Comparison of ENCODE assay signal across 13 cellular contexts in the genomic region with DNA sequence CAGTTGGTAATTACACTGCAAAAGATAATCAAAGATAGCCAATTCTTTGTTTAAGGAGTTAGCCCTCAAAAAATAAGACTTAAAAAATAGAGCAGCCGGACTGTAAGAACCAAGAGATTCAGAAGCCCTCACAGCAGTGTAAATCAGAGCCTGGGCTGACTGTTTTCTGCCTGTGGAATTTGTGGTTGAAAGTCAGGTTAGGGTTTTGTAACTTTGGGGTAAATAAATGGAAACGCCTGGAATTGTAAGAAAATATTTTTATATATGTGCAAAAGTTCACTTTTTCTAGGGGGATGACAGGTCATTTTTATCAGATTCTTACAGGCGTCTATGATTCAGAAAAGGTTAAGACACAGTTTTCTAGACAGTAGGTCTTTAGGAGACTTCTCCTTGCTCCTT. TPM values are rescaled to one million over a fixed set of nuclear protein-coding genes. Genes with fewer than 3 reads are reported as not detected.
DNase-seq lines count a peak whose midpoint lies in the region; ATAC-seq and TF ChIP-seq lines count a peak whose summit lies in the region.
"Had no signal": no experiment of that assay in that cellular context is flagged by ENCODE, and none has a peak within 500 bp of the region (broad histone marks: within the 10 kb centered on the region; RNA-seq: fewer than 3 reads in every experiment).

No MANE protein-coding gene starts in this region.

- no peak overlapping the region for H3K4me2 ChIP-seq in IMR-90 (ENCODE audit: low read depth, low read length)
- H3K4me2 ChIP-seq: BLaER1 treated with 17β-estradiol and CSF1 and Interleukin-3, amounts not matched to agents 10 nM and 100 nM had no signal

- no peak for TF ChIP-seq RAD21 in IMR-90 (IDR thresholded peaks at IDR 0.05; ENCODE audit: low read length)

- CTCF ChIA-PET in CD8-positive, alpha-beta T cell (lab: Charles Lee) = interaction anchor here (0.9 to 9.4 kb wide), 4 partner anchors 21 to 41 kb away, joined by 3 to 83 read pairs (median 18); partner anchors contain the start of gene KLHL3
- CTCF ChIA-PET in IMR-90 (lab: Yijun Ruan, JAX) = interaction anchor here (0.6 kb wide), 1 partner anchor 16 kb away, joined by 3 read pairs; no protein-coding TSS in a partner anchor

- no peak for TF ChIP-seq EP300 in stomach (IDR thresholded peaks at IDR 0.05)

- H2BK15ac ChIP-seq in IMR-90 (ENCODE audit: low read depth, low read length) = no peak overlapping the region

- no CpG with 5 or more reads among the region's 3 CpGs for WGBS in IMR-90 (ENCODE audit: extremely low coverage in 2 of 2, insufficient read length in 1 of 2), 2 experiments
- 87 to 91% methylated on average over 3 of the region's 3 CpGs for WGBS in thyroid gland, 2 donors
- WGBS in stomach, 5 donors = 77 to 82% (median 81%) methylated on average over 3 of the region's 3 CpGs

- H3K4ac ChIP-seq in IMR-90 (ENCODE audit: low read depth, low read length) = no peak overlapping the region

- TF ChIP-seq POLR2A in IMR-90 (IDR thresholded peaks at IDR 0.05; ENCODE audit: low read depth, low read length) (no peak), thyroid gland (IDR thresholded peaks at IDR 0.05) (no peak), stomach (IDR thresholded peaks at IDR 0.05) (no peak)

- H3K14ac ChIP-seq in IMR-90 (replicated peaks; ENCODE audit: low read depth, low read length) = no peak overlapping the region

- H3K79me1 ChIP-seq in IMR-90 (ENCODE audit: low read depth in 1 of 2, low read length in 2 of 2) = no peaks in the 10 kb centered on the region

- no peaks in the 10 kb centered on the region for H3K9me3 Mint-ChIP-seq in CD8-positive, alpha-beta T cell

- H3K36me3 Mint-ChIP-seq in CD8-positive, alpha-beta T cell = peaks cover 56% of the 10 kb centered on the region

- H3K27ac Mint-ChIP-seq in CD8-positive, alpha-beta T cell = peak overlapping the region; percentile 6

- H3K4me1 Mint-ChIP-seq in CD8-positive, alpha-beta T cell (ENCODE audit: low read depth) = peaks cover 40% of the 10 kb centered on the region

- in situ Hi-C loops in IMR-90 (cut with MboI; ENCODE audit: low sequenced_read_pairs) = no loop called here

- no peak overlapping the region for H3K23ac ChIP-seq in IMR-90 (ENCODE audit: low read depth, low read length)

- ATAC-seq in CD8-positive, alpha-beta T cell = no peak
- ATAC-seq in IMR-90 (ENCODE audit: low read depth) = no peak

- no peaks in the 10 kb centered on the region for H3K27me3 ChIP-seq in CD8-positive, alpha-beta T cell (ENCODE audit: insufficient read depth, low read length)
- H3K27me3 ChIP-seq in IMR-90 (ENCODE audit: control insufficient read depth, insufficient read depth, low read length) (no peaks in the 10 kb centered on the region), thyroid gland (no peaks in the 10 kb centered on the region), stomach (no peaks in the 10 kb centered on the region)
- H3K27me3 ChIP-seq: BLaER1 treated with 17β-estradiol and CSF1 and Interleukin-3, amounts not matched to agents 10 nM and 100 nM had no signal

- H3K9me1 ChIP-seq in IMR-90 (ENCODE audit: insufficient read depth, low read length) = 0 out of 2 replicates have a peak, but pooled peaks cover 3% of the 10 kb centered on the region

- no peak for TF ChIP-seq CTCF in CD8-positive, alpha-beta T cell (IDR thresholded peaks at IDR 0.05)
- no peak for TF ChIP-seq CTCF in IMR-90 (conservative IDR thresholded peaks at IDR 0.05; ENCODE audit: low read depth, low read length)
- no peak for TF ChIP-seq CTCF in fibroblast of mammary gland (conservative IDR thresholded peaks at IDR 0.05; ENCODE audit: control insufficient read depth, insufficient read depth, low read depth, low read length)
- no peak for TF ChIP-seq CTCF in thyroid gland (IDR thresholded peaks at IDR 0.05)
- TF ChIP-seq CTCF in stomach (IDR thresholded peaks at IDR 0.05) = no peak

- H2AK5ac ChIP-seq in IMR-90 (ENCODE audit: low read depth, low read length) = no peak overlapping the region

- H4K20me1 ChIP-seq in IMR-90 (ENCODE audit: insufficient read depth, low read length) = no peaks in the 10 kb centered on the region
- H4K20me1 ChIP-seq: BLaER1 treated with 17β-estradiol and CSF1 and Interleukin-3, amounts not matched to agents 10 nM and 100 nM had no signal

- H2AK9ac ChIP-seq in IMR-90 (replicated peaks; ENCODE audit: low read depth, low read length, poor library complexity) = no peak overlapping the region

- peaks cover 4% of the 10 kb centered on the region for H3K36me3 ChIP-seq in CD8-positive, alpha-beta T cell (ENCODE audit: insufficient read depth, low read length)
- H3K36me3 ChIP-seq in IMR-90 (ENCODE audit: control insufficient read depth, insufficient read depth, low read length) (no peaks in the 10 kb centered on the region), thyroid gland (no peaks in the 10 kb centered on the region), stomach (peaks cover 0 to 5% (median 0%) of the 10 kb centered on the region in 4 donors)

- POLR2A ChIA-PET in CD8-positive, alpha-beta T cell (lab: Charles Lee) = no interaction called here
- POLR2A ChIA-PET in IMR-90 (lab: Charles Lee; ENCODE audit: unreplicated experiment) = no interaction called here

- no peak overlapping the region for H3K9ac ChIP-seq in IMR-90 (ENCODE audit: low read depth, low read length)
- H3K9ac ChIP-seq: BLaER1 treated with 17β-estradiol and CSF1 and Interleukin-3, amounts not matched to agents 10 nM and 100 nM had no signal

- H3K27me3 Mint-ChIP-seq in CD8-positive, alpha-beta T cell (ENCODE audit: low read depth) = no peaks in the 10 kb centered on the region

- H4K8ac ChIP-seq in IMR-90 (ENCODE audit: low read depth in 2 of 2, low read length in 2 of 2) = no peak overlapping the region

- dilution Hi-C loops in IMR-90 (cut with HindIII; ENCODE audit: low sequenced_read_pairs, unreplicated experiment) = no loop called here

- no peak overlapping the region for H4K5ac ChIP-seq in IMR-90 (ENCODE audit: low read depth, low read length)

- DNase-seq in CD8-positive, alpha-beta T cell = no peak
- DNase-seq in IMR-90 = peak; percentile 13
- DNase-seq in fibroblast of mammary gland (ENCODE audit: low read depth) = peak; percentile 14
- no peak for DNase-seq in thyroid gland
- no peak for DNase-seq in NCI-H1048 (lab: John Stamatoyannopoulos, UW)
- no peak for DNase-seq in NCI-H2107 treated with DMSO at 0.1 percent for 48 hours (lab: John Stamatoyannopoulos, UW; ENCODE audit: unreplicated experiment)
- DNase-seq in stomach = no peak
- DNase-seq: COR-L47; DMS153; NCI-H226; NK-92 treated with Interleukin-12 subunit alpha and Interleukin-12 subunit beta, amount 100 ng/mL, for 24 hours had no signal

- no peak overlapping the region for H3K56ac ChIP-seq in IMR-90 (ENCODE audit: extremely low read depth, insufficient read depth, low read length)

- peaks cover 32% of the 10 kb centered on the region for H3K4me1 ChIP-seq in CD8-positive, alpha-beta T cell (ENCODE audit: insufficient read depth, low read length)
- peaks cover 2% of the 10 kb centered on the region; the same call in 1 of the 2 replicates for H3K4me1 ChIP-seq in IMR-90 (ENCODE audit: control insufficient read depth, insufficient read depth, low read length)
- peaks cover 14 to 15% of the 10 kb centered on the region in 2 donors for H3K4me1 ChIP-seq in thyroid gland
- H3K4me1 ChIP-seq in stomach = no peaks in the 10 kb centered on the region

- H3K18ac ChIP-seq in IMR-90 (ENCODE audit: low read depth, low read length) = no peak overlapping the region

- H3K4me3 Mint-ChIP-seq in CD8-positive, alpha-beta T cell = no peak overlapping the region

- no peak overlapping the region for H2AFZ ChIP-seq in IMR-90 (replicated peaks; ENCODE audit: low read length, poor library complexity)

- no peak overlapping the region for H2BK5ac ChIP-seq in IMR-90 (ENCODE audit: low read depth, low read length, poor library complexity, severe bottlenecking)

- no TSS peak for BruUV-seq in IMR-90 (replicated peaks; lab: Mats Ljungman, UMichigan)

- H2BK20ac ChIP-seq in IMR-90 (ENCODE audit: low read depth, low read length) = no peak overlapping the region

- H2BK120ac ChIP-seq in IMR-90 (ENCODE audit: low read depth, low read length) = no peak overlapping the region

- intact Hi-C loops in CD8-positive, alpha-beta T cell (cut with DNase I, micrococcal nuclease) = no loop called here
- intact Hi-C loops in IMR-90 (cut with micrococcal nuclease) = no loop called here
- intact Hi-C loops in thyroid gland (cut with DNase I) = no loop called here
- intact Hi-C loops in stomach (cut with DNase I; ENCODE audit: low total_unique reads) = no loop called here

- H4K91ac ChIP-seq in IMR-90 (ENCODE audit: insufficient read depth, low read depth, low read length) = no peak overlapping the region

- no peak overlapping the region for H3K4me3 ChIP-seq in CD8-positive, alpha-beta T cell (ENCODE audit: low read depth, low read length)
- no peak overlapping the region for H3K4me3 ChIP-seq in IMR-90 (ENCODE audit: insufficient read depth, low read depth, low read length)
- H3K4me3 ChIP-seq in fibroblast of mammary gland (ENCODE audit: control insufficient read depth, low read depth, low read length) = no peak overlapping the region
- no peak overlapping the region for H3K4me3 ChIP-seq in thyroid gland (replicated peaks in 1 of 3)
- no peak overlapping the region for H3K4me3 ChIP-seq in stomach
- H3K4me3 ChIP-seq: BLaER1 treated with 17β-estradiol and CSF1 and Interleukin-3, amounts not matched to agents 10 nM and 100 nM had no signal

- no peak overlapping the region for H3K27ac ChIP-seq in CD8-positive, alpha-beta T cell (ENCODE audit: low read depth, low read length)
- H3K27ac ChIP-seq in IMR-90 (ENCODE audit: insufficient read depth, low read length) = no peak overlapping the region
- H3K27ac ChIP-seq in thyroid gland = peak overlapping the region; percentile 59 to 75 (median 71)
- no peak overlapping the region for H3K27ac ChIP-seq in stomach
- H3K27ac ChIP-seq: BLaER1 treated with 17β-estradiol and CSF1 and Interleukin-3, amounts not matched to agents 10 nM and 100 nM; RWPE1 had no signal

- no peaks in the 10 kb centered on the region for H3K9me3 ChIP-seq in CD8-positive, alpha-beta T cell (ENCODE audit: low read length)
- H3K9me3 ChIP-seq in IMR-90 (ENCODE audit: control insufficient read depth, insufficient read depth, low read length) = no peaks in the 10 kb centered on the region
- H3K9me3 ChIP-seq in thyroid gland = no peaks in the 10 kb centered on the region
- H3K9me3 ChIP-seq in stomach = no peaks in the 10 kb centered on the region
- H3K9me3 ChIP-seq: BLaER1 treated with 17β-estradiol and CSF1 and Interleukin-3, amounts not matched to agents 10 nM and 100 nM had no signal

RNA-seq across cellular contexts. Expression of gene KLHL3, which starts 35.6 kb away (rescaled TPM):
- total RNA-seq in CD8-positive, alpha-beta T cell = 10 to 100 TPM; 16.9 to 17.4 TPM
- total RNA-seq in IMR-90 (2012; rRNA removed) (4.1 and 4.7 TPM in 2 replicates), thyroid gland (10 to 100 TPM; 11.9 to 26.7 (median 17.9) TPM), stomach (10 to 100 TPM in 4 of 5 donors, 1 to 10 TPM in 1; 9.5 to 20.4 (median 19.4) TPM)
- polyA plus RNA-seq in IMR-90 (2012; rRNA removed) (2.1 and 2.3 TPM in 2 replicates), stomach (1 to 10 TPM in 1 of 3 donors, under 1 TPM in 2; 0.50 to 1.6 (median 0.76) TPM)
- 0.79 and 1.0 TPM in 2 replicates for polyA plus RNA-seq in IMR-90 (2012; cell fraction: cytosol; rRNA removed)
- polyA plus RNA-seq in IMR-90 (2012; cell fraction: nucleus; rRNA removed; ENCODE audit: low replicate concordance) = 8.1 and 16.6 TPM in 2 replicates

RNA-seq across cellular contexts. Expression of gene HNRNPA0, which starts 53.9 kb away (rescaled TPM):
- 10 to 100 TPM; 53.7 to 57.0 TPM for total RNA-seq in CD8-positive, alpha-beta T cell
- total RNA-seq in IMR-90 (2012; rRNA removed) (5.2 and 8.9 TPM in 2 replicates), thyroid gland (10 to 100 TPM; 10.6 to 14.1 (median 12.4) TPM), stomach (10 to 100 TPM in 3 of 5 donors, 1 to 10 TPM in 2; 1.2 to 29.7 (median 12.6) TPM)
- polyA plus RNA-seq in IMR-90 (2012; rRNA removed) (12.2 and 12.9 TPM in 2 replicates), stomach (10 to 100 TPM; 14.5 to 25.5 (median 21.2) TPM)
- 23.6 and 24.0 TPM in 2 replicates for polyA plus RNA-seq in IMR-90 (2012; cell fraction: cytosol; rRNA removed)
- 8.7 and 9.1 TPM in 2 replicates for polyA plus RNA-seq in IMR-90 (2012; cell fraction: nucleus; rRNA removed; ENCODE audit: low replicate concordance)

Comparison
In these comparisons a context has a peak if more than half of its experiments do, and no peak if none do; other contexts are left out.
1. DNase-seq: peak in IMR-90 (single experiment) and fibroblast of mammary gland (single experiment); none in CD8-positive, alpha-beta T cell (0 of 7), thyroid gland (0 of 2), NCI-H1048 (single experiment), NCI-H2107 treated with DMSO at 0.1 percent for 48 hours (single experiment) and stomach (single experiment).
2. H3K27ac ChIP-seq: peak in thyroid gland (3 of 3); none in CD8-positive, alpha-beta T cell (single experiment), IMR-90 (single experiment) and stomach (0 of 5).